Comparison of ENCODE assay signal across 9 cellular contexts in genomic region chr7:44105832-44106231, GRCh38. TPM values are rescaled to one million over a fixed set of nuclear protein-coding genes. Genes with fewer than 3 reads are reported as not detected.
DNase-seq lines count a peak whose midpoint lies in the region; ATAC-seq and TF ChIP-seq lines count a peak whose summit lies in the region.
"Had no signal": no experiment of that assay in that cellular context is flagged by ENCODE, and none has a peak within 500 bp of the region (broad histone marks: within the 10 kb centered on the region; RNA-seq: fewer than 3 reads in every experiment).

No MANE protein-coding gene starts in this region.

- TF ChIP-seq CTCF in HFFc6 (IDR thresholded peaks at IDR 0.05) (no peak), activated B cell treated with CpG ODN at 0.5 μM for 24 hours (IDR thresholded peaks at IDR 0.05) (no peak), stomach (IDR thresholded peaks at IDR 0.05) (no peak)

- TF ChIP-seq POLR2A in stomach (IDR thresholded peaks at IDR 0.05) = no peak

- H3K4me3 Mint-ChIP-seq in HFFc6 = peak overlapping the region; percentile 88
- H3K4me3 Mint-ChIP-seq in activated B cell treated with CpG ODN at 0.5 μM for 24 hours = peak overlapping the region; percentile 81

- no peak for DNase-seq in HFFc6
- no peak for DNase-seq in activated B cell treated with CpG ODN at 0.5 μM for 24 hours
- no peak for DNase-seq in stomach
- DNase-seq in SW 1271 (lab: John Stamatoyannopoulos, UW) = no peak
- DNase-seq: NCI-H1105 had no signal

- peak overlapping the region in 4 of 5 donors; percentile 84 to 93 (median 90) for H3K27ac ChIP-seq in stomach
- H3K27ac ChIP-seq: SJSA1 had no signal

- H3K27ac Mint-ChIP-seq in HFFc6 (peak overlapping the region; percentile 91), activated B cell treated with CpG ODN at 0.5 μM for 24 hours (peak overlapping the region; percentile 66)

- no peaks in the 10 kb centered on the region; the same call in 1 of the 2 replicates for H3K27me3 Mint-ChIP-seq in HFFc6 (ENCODE audit: insufficient read depth)
- H3K27me3 Mint-ChIP-seq in activated B cell treated with CpG ODN at 0.5 μM for 24 hours = peaks cover 2% of the 10 kb centered on the region

- CTCF ChIA-PET in activated B cell treated with CpG ODN at 0.5 μM for 24 hours (lab: Charles Lee) = interaction anchor here (2.1 kb wide), 1 partner anchor 90 kb away, joined by 7 read pairs; no protein-coding TSS in a partner anchor

- H3K9me3 ChIP-seq in iPS-15b (ENCODE audit: control insufficient read depth, insufficient read depth, low read length) (no peaks in the 10 kb centered on the region), stomach (no peaks in the 10 kb centered on the region)
- H3K9me3 ChIP-seq: SJSA1 had no signal

- ATAC-seq in activated B cell treated with CpG ODN at 0.5 μM for 24 hours (ENCODE audit: low read depth) (no peak), HG02763 (IDR thresholded peaks at IDR 0.05; ENCODE audit: unreplicated experiment) (no peak), HG02759 (IDR thresholded peaks at IDR 0.05; ENCODE audit: unreplicated experiment) (no peak)

- H3K4me1 Mint-ChIP-seq in HFFc6 (ENCODE audit: low read depth) (peaks cover 37% of the 10 kb centered on the region), activated B cell treated with CpG ODN at 0.5 μM for 24 hours (peaks cover 41% of the 10 kb centered on the region)

- intact Hi-C loops in activated B cell treated with CpG ODN at 0.5 μM for 24 hours (cut with micrococcal nuclease) = loop anchor here (1.0 to 2.0 kb wide), 3 partner anchors 9 to 24 kb away; partner anchors contain the start of genes POLD2 and POLM
- intact Hi-C loops in stomach (cut with DNase I; ENCODE audit: low total_unique reads) = no loop called here

- H3K27me3 ChIP-seq in iPS-15b (ENCODE audit: control insufficient read depth, insufficient read depth, low read length) = peaks cover 22% of the 10 kb centered on the region
- H3K27me3 ChIP-seq in stomach = peaks cover 0 to 41% (median 28%) of the 10 kb centered on the region in 3 donors
- H3K27me3 ChIP-seq: SJSA1 had no signal

- H3K9me3 Mint-ChIP-seq in HFFc6 = no peaks in the 10 kb centered on the region
- no peaks in the 10 kb centered on the region for H3K9me3 Mint-ChIP-seq in activated B cell treated with CpG ODN at 0.5 μM for 24 hours

- H3K9ac ChIP-seq in iPS-15b (ENCODE audit: low read depth, low read length) = no peak overlapping the region

- H3K36me3 ChIP-seq in iPS-15b (ENCODE audit: control insufficient read depth, insufficient read depth, low read length) = peaks cover 15% of the 10 kb centered on the region
- peaks cover 0 to 42% (median 37%) of the 10 kb centered on the region in 4 donors for H3K36me3 ChIP-seq in stomach
- H3K36me3 ChIP-seq: SJSA1 had no signal

- H3K4me3 ChIP-seq in iPS-15b (ENCODE audit: low read depth, low read length) (peak overlapping the region; percentile 59), stomach (peak overlapping the region; percentile 46 to 61 (median 54))
- H3K4me3 ChIP-seq: SJSA1 had no signal

- no peak for TF ChIP-seq EP300 in stomach (IDR thresholded peaks at IDR 0.05)

- H3K36me3 Mint-ChIP-seq in HFFc6 (ENCODE audit: low read depth) (no peaks in the 10 kb centered on the region), activated B cell treated with CpG ODN at 0.5 μM for 24 hours (ENCODE audit: low read depth) (peaks cover 5% of the 10 kb centered on the region)

- POLR2A ChIA-PET in activated B cell treated with CpG ODN at 0.5 μM for 24 hours (lab: Charles Lee) = interaction anchor here (0.6 to 2.5 kb wide), 7 partner anchors 9 to 527 kb away, joined by 3 to 10 read pairs (median 6); partner anchors contain the start of gene POLD2

- WGBS in stomach, 5 donors = 58 to 86% (median 62%) methylated on average over 2 of the region's 2 CpGs

- no peaks in the 10 kb centered on the region for H3K4me1 ChIP-seq in iPS-15b (ENCODE audit: control insufficient read depth, insufficient read depth, low read length)
- peaks cover 5 to 56% (median 35%) of the 10 kb centered on the region in 4 donors for H3K4me1 ChIP-seq in stomach

RNA-seq across cellular contexts. Expression of gene AEBP1, which starts 1.7 kb away (rescaled TPM):
- total RNA-seq in HFFc6 (2021; fragmentation: NEBNext Ultra II Directional; extraction: Animal tissue kit (Norgen Biotek cat#: 25700)) = 10 to 100 TPM; 69.7 to 83.2 (median 76.4) TPM
- 17.4 and 21.7 TPM in 2 replicates for total RNA-seq in activated B cell treated with CpG ODN at 0.5 μM for 24 hours
- total RNA-seq in stomach = 100 to 1,000 TPM in 1 of 5 donors, 10 to 100 TPM in 4; 37.3 to 179 (median 58.8) TPM
- 10 to 100 TPM; 14.6 to 36.7 (median 17.7) TPM for polyA plus RNA-seq in stomach
- total RNA-seq: SJSA1 had no signal

RNA-seq across cellular contexts. Expression of gene POLD2, which starts 17.5 kb away (rescaled TPM):
- 100 to 1,000 TPM; 154 to 210 (median 183) TPM for total RNA-seq in HFFc6 (2021; fragmentation: NEBNext Ultra II Directional; extraction: Animal tissue kit (Norgen Biotek cat#: 25700))
- total RNA-seq in activated B cell treated with CpG ODN at 0.5 μM for 24 hours (146 and 147 TPM in 2 replicates), stomach (10 to 100 TPM; 19.8 to 91.2 (median 34.3) TPM)
- 10 to 100 TPM; 77.2 to 85.4 (median 79.6) TPM for polyA plus RNA-seq in stomach

RNA-seq across cellular contexts. Expression of gene POLM, which starts 23.5 kb away (rescaled TPM):
- total RNA-seq in HFFc6 (2021; fragmentation: NEBNext Ultra II Directional; extraction: Animal tissue kit (Norgen Biotek cat#: 25700)) = 10 to 100 TPM; 11.4 to 14.3 (median 12.1) TPM
- total RNA-seq in activated B cell treated with CpG ODN at 0.5 μM for 24 hours (53.0 and 69.7 TPM in 2 replicates), stomach (10 to 100 TPM in 4 of 5 donors, 1 to 10 TPM in 1; 4.7 to 94.2 (median 17.8) TPM)
- polyA plus RNA-seq in stomach = 10 to 100 TPM; 10.2 to 18.6 (median 10.6) TPM

RNA-seq across cellular contexts. Expression of gene MYL7, which starts 35.3 kb away (rescaled TPM):
- total RNA-seq in HFFc6 (2021; fragmentation: NEBNext Ultra II Directional; extraction: Animal tissue kit (Norgen Biotek cat#: 25700)) = under 1 TPM in 4 of 6 experiments, not detected in 2; 0.30 to 0.64 (median 0.49) TPM
- not detected in 2 replicates for total RNA-seq in activated B cell treated with CpG ODN at 0.5 μM for 24 hours
- not detected for total RNA-seq in stomach
- polyA plus RNA-seq in stomach = 1 to 10 TPM in 1 of 3 donors, not detected in 2; 2.2 TPM
- total RNA-seq: SJSA1 had no signal

RNA-seq across cellular contexts. Expression of gene PGAM2, which starts 40.5 kb away (rescaled TPM):
- under 1 TPM in 4 of 6 experiments, not detected in 2; 0.26 to 0.51 (median 0.35) TPM for total RNA-seq in HFFc6 (2021; fragmentation: NEBNext Ultra II Directional; extraction: Animal tissue kit (Norgen Biotek cat#: 25700))
- 1.1 and 1.2 TPM in 2 replicates for total RNA-seq in activated B cell treated with CpG ODN at 0.5 μM for 24 hours
- total RNA-seq in stomach = under 1 TPM in 1 of 5 donors, not detected in 4; 0.92 TPM
- 1 to 10 TPM; 3.1 to 5.8 (median 4.2) TPM for polyA plus RNA-seq in stomach
